In the genomic region with DNA sequence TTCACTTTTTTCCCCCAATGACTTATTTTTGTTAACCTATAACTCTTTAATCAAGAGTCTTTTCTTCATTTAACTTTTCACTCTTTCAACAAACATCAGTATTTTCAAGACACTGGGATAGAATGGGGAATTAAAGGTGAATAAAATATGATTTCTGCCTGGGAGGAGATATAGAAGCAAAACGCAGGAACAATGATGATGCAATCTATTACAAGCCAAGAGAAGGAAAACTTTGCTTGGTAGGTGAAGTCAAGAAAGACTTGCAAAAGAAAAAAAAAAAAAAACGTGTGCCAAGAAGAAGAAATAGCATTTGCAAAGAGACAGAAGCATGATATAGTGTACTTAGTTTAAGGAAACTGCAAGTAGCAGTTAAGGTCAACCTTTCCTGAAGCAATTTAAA, we compare ENCODE assay signal across 3 cellular contexts.
TF ChIP-seq lines count a peak whose summit lies in the region.

No MANE protein-coding gene starts in this region.

TF ChIP-seq in GM23338, 12 proteins besides CTCF, POLR2A, EP300 and RAD21 (continues in another document):
- TF ChIP-seq, protein P1, sequence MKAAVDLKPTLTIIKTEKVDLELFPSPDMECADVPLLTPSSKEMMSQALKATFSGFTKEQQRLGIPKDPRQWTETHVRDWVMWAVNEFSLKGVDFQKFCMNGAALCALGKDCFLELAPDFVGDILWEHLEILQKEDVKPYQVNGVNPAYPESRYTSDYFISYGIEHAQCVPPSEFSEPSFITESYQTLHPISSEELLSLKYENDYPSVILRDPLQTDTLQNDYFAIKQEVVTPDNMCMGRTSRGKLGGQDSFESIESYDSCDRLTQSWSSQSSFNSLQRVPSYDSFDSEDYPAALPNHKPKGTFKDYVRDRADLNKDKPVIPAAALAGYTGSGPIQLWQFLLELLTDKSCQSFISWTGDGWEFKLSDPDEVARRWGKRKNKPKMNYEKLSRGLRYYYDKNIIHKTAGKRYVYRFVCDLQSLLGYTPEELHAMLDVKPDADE (IDR thresholded peaks at IDR 0.05), result no peak
- TF ChIP-seq CREB1 (CRISPR knock-in tag; IDR thresholded peaks at IDR 0.05; ENCODE audit: low read depth) (no peak), EZH2phosphoT487 (IDR thresholded peaks at IDR 0.05; ENCODE audit: unreplicated experiment) (no peak), STAT1 (IDR thresholded peaks at IDR 0.05; ENCODE audit: unreplicated experiment) (no peak), ZNF331 (CRISPR knock-in tag; IDR thresholded peaks at IDR 0.05; ENCODE audit: low read depth) (no peak)

TF ChIP-seq in IMR-90, 13 proteins besides CTCF, POLR2A, EP300 and RAD21:
- TF ChIP-seq CHD1 (IDR thresholded peaks at IDR 0.05; ENCODE audit: low read depth, low read length) (no peak), CEBPB (IDR thresholded peaks at IDR 0.05; ENCODE audit: low read depth, low read length) (peak; percentile 38; the same call in 1 of the 2 replicates)

TF ChIP-seq in K562, 482 proteins besides CTCF, POLR2A, EP300 and RAD21:
- TF ChIP-seq TFAP4 (CRISPR knock-in tag; IDR thresholded peaks at IDR 0.05; ENCODE audit: borderline replicate concordance), result no peak
- TF ChIP-seq CEBPG (CRISPR knock-in tag; IDR thresholded peaks at IDR 0.05), result no peak
- peak in 1 of 2 experiments; percentile 77; a peak in 2 of 4 replicates for TF ChIP-seq CEBPG (tag; conservative IDR thresholded peaks at IDR 0.05 in 1 of 2, IDR thresholded peaks at IDR 0.05 in 1 of 2)
- no peak for TF ChIP-seq CHD4 (IDR thresholded peaks at IDR 0.05; ENCODE audit: insufficient read depth, insufficient replicate concordance, low read depth, low read length, poor library complexity, severe bottlenecking)
- TF ChIP-seq PHF20 (IDR thresholded peaks at IDR 0.05; ENCODE audit: partially characterized antibody), result no peak
- TF ChIP-seq CEBPB (tag; IDR thresholded peaks at IDR 0.05), result 0 out of 2 replicates have a peak, but pooled peaks have one; percentile 18
- TF ChIP-seq, protein P2, sequence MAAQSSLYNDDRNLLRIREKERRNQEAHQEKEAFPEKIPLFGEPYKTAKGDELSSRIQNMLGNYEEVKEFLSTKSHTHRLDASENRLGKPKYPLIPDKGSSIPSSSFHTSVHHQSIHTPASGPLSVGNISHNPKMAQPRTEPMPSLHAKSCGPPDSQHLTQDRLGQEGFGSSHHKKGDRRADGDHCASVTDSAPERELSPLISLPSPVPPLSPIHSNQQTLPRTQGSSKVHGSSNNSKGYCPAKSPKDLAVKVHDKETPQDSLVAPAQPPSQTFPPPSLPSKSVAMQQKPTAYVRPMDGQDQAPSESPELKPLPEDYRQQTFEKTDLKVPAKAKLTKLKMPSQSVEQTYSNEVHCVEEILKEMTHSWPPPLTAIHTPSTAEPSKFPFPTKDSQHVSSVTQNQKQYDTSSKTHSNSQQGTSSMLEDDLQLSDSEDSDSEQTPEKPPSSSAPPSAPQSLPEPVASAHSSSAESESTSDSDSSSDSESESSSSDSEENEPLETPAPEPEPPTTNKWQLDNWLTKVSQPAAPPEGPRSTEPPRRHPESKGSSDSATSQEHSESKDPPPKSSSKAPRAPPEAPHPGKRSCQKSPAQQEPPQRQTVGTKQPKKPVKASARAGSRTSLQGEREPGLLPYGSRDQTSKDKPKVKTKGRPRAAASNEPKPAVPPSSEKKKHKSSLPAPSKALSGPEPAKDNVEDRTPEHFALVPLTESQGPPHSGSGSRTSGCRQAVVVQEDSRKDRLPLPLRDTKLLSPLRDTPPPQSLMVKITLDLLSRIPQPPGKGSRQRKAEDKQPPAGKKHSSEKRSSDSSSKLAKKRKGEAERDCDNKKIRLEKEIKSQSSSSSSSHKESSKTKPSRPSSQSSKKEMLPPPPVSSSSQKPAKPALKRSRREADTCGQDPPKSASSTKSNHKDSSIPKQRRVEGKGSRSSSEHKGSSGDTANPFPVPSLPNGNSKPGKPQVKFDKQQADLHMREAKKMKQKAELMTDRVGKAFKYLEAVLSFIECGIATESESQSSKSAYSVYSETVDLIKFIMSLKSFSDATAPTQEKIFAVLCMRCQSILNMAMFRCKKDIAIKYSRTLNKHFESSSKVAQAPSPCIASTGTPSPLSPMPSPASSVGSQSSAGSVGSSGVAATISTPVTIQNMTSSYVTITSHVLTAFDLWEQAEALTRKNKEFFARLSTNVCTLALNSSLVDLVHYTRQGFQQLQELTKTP (IDR thresholded peaks at IDR 0.05; ENCODE audit: low read depth in 1 of 2, partially characterized antibody in 2 of 2), result no peak
- TF ChIP-seq, protein P3, sequence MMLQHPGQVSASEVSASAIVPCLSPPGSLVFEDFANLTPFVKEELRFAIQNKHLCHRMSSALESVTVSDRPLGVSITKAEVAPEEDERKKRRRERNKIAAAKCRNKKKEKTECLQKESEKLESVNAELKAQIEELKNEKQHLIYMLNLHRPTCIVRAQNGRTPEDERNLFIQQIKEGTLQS (IDR thresholded peaks at IDR 0.05), result peak; percentile 47; the same call in 1 of the 2 replicates
- TF ChIP-seq, protein P3 (CRISPR knock-in tag; conservative IDR thresholded peaks at IDR 0.05), result no peak
- TF ChIP-seq FOXA3 (CRISPR knock-in tag; conservative IDR thresholded peaks at IDR 0.05 in 1 of 2, IDR thresholded peaks at IDR 0.05 in 1 of 2), result no peak
- TF ChIP-seq ZNF431 (CRISPR knock-in tag; IDR thresholded peaks at IDR 0.05), result no peak
